24 cellular contexts compared by ENCODE assay signal in the genomic region with DNA sequence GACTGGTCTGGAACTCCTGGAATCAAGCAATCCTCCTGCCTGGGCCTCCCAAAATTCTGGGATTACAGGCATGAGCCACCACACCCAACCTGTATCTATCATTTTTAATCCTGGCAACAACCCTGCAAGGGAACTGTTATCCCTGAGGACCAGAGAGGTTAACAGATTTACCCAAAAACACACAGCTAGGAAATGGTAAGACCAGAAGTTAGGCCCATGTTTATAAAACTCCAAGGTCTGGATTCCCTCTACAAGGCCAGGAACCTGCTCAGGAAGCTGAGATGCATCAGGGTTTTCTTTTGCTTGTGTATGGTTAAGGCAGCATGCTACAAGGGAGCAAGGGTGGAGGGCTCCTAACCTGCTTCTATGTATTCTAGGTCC. TPM values are rescaled to one million over a fixed set of nuclear protein-coding genes. Genes with fewer than 3 reads are reported as not detected.
A peak's percentile ranks its signal among the peaks of the same experiment; 100 is the strongest.
DNase-seq lines count a peak whose midpoint lies in the region; ATAC-seq and TF ChIP-seq lines count a peak whose summit lies in the region.
"Had no signal": no experiment of that assay in that cellular context is flagged by ENCODE, and none has a peak within 500 bp of the region (broad histone marks: within the 10 kb centered on the region; RNA-seq: fewer than 3 reads in every experiment).

No MANE protein-coding gene starts in this region.

- ATAC-seq in T-helper 17 cell (no peak), HG02870 (IDR thresholded peaks at IDR 0.05; ENCODE audit: unreplicated experiment) (no peak)
- no peak for ATAC-seq in central memory CD8-positive, alpha-beta T cell (replicated peaks; ENCODE audit: extremely low read depth, poor library complexity, severe bottlenecking)
- ATAC-seq: GM12878 had no signal

- no peak overlapping the region for H3K4me3 ChIP-seq in breast epithelium
- H3K4me3 ChIP-seq: BLaER1, GM12878 had no signal

- POLR2A ChIA-PET in MCF 10A (lab: Yijun Ruan, JAX) = interaction anchor here (0.6 to 0.7 kb wide), 2 partner anchors 71 to 425 kb away, joined by 3 to 4 read pairs; no protein-coding TSS in a partner anchor

- no peak overlapping the region for H3K27ac ChIP-seq in breast epithelium
- H3K27ac ChIP-seq: BLaER1 had no signal

- DNase-seq in MCF 10A (ENCODE audit: unreplicated experiment) (no peak), breast epithelium (ENCODE audit: low spot score in 2 of 2) (no peak), T-helper 17 cell (no peak), NCI-H187 (lab: John Stamatoyannopoulos, UW) (no peak)
- DNase-seq in central memory CD8-positive, alpha-beta T cell (ENCODE audit: low spot score in 2 of 2) = no peak
- DNase-seq: 8988T; ACHN; BE2C; C1 segment of cervical spinal cord; CD4-positive, alpha-beta memory T cell; CD4-positive, CD25-positive, alpha-beta regulatory T cell; CD8-positive, alpha-beta memory T cell; COR-L47; DMS 273 treated with DMSO at 0.1 percent for 48 hours; DMS153; DMS53; DMS79; DND-41; EL; GDM1 had no signal

- intact Hi-C loops in MCF 10A (cut with micrococcal nuclease) (no loop called here), breast epithelium (cut with DNase I; ENCODE audit: low total_unique reads) (no loop called here)

- H3K27ac Mint-ChIP-seq in MCF 10A (ENCODE audit: low read depth, unreplicated experiment) = peak overlapping the region; percentile 55
- peak overlapping the region; percentile 53 for H3K27ac Mint-ChIP-seq in T-helper 17 cell
- peak overlapping the region; percentile 57 for H3K27ac Mint-ChIP-seq in central memory CD8-positive, alpha-beta T cell (ENCODE audit: low read depth)

- H3K27me3 Mint-ChIP-seq in MCF 10A (ENCODE audit: insufficient read depth, unreplicated experiment) (peaks cover 13% of the 10 kb centered on the region), T-helper 17 cell (peaks cover 33% of the 10 kb centered on the region)
- H3K27me3 Mint-ChIP-seq in central memory CD8-positive, alpha-beta T cell = peaks cover 27% of the 10 kb centered on the region

- peaks cover 5% of the 10 kb centered on the region for H3K4me1 Mint-ChIP-seq in MCF 10A (ENCODE audit: insufficient read depth, unreplicated experiment)
- H3K4me1 Mint-ChIP-seq in T-helper 17 cell = peaks cover 7% of the 10 kb centered on the region
- H3K4me1 Mint-ChIP-seq in central memory CD8-positive, alpha-beta T cell = no peaks in the 10 kb centered on the region
- H3K4me1 Mint-ChIP-seq: CD14-positive monocyte had no signal

- no peaks in the 10 kb centered on the region for H3K4me1 ChIP-seq in breast epithelium
- H3K4me1 ChIP-seq: BE2C, BLaER1 had no signal

- CTCF ChIA-PET in MCF 10A (lab: Yijun Ruan, JAX) = no interaction called here

- no peak overlapping the region for H3K4me3 Mint-ChIP-seq in MCF 10A (ENCODE audit: unreplicated experiment)
- no peak overlapping the region for H3K4me3 Mint-ChIP-seq in T-helper 17 cell
- H3K4me3 Mint-ChIP-seq in central memory CD8-positive, alpha-beta T cell = no peak overlapping the region
- H3K4me3 Mint-ChIP-seq: CD4-positive, alpha-beta memory T cell; CD4-positive, CD25-positive, alpha-beta regulatory T cell; CD8-positive, alpha-beta memory T cell had no signal

- no peaks in the 10 kb centered on the region for H3K9me3 ChIP-seq in breast epithelium
- H3K9me3 ChIP-seq in T-helper 17 cell (ENCODE audit: control insufficient read depth, low read length, poor library complexity, severe bottlenecking) = no peaks in the 10 kb centered on the region
- H3K9me3 ChIP-seq: BE2C, BLaER1 had no signal

- no peaks in the 10 kb centered on the region for H3K9me3 Mint-ChIP-seq in MCF 10A (ENCODE audit: unreplicated experiment)
- no peaks in the 10 kb centered on the region for H3K9me3 Mint-ChIP-seq in central memory CD8-positive, alpha-beta T cell
- H3K9me3 Mint-ChIP-seq: CD8-positive, alpha-beta memory T cell had no signal

- peaks cover 0 to 16% of the 10 kb centered on the region in 2 donors for H3K27me3 ChIP-seq in breast epithelium
- H3K27me3 ChIP-seq: BE2C had no signal

- H3K36me3 Mint-ChIP-seq in MCF 10A (ENCODE audit: insufficient read depth, unreplicated experiment) (no peaks in the 10 kb centered on the region), T-helper 17 cell (ENCODE audit: low read depth) (peaks cover 6% of the 10 kb centered on the region)
- H3K36me3 Mint-ChIP-seq in central memory CD8-positive, alpha-beta T cell (ENCODE audit: insufficient read depth) = peaks cover 8% of the 10 kb centered on the region

- no peak for TF ChIP-seq POLR2A in breast epithelium (IDR thresholded peaks at IDR 0.05)

- no peak for TF ChIP-seq CTCF in MCF 10A (IDR thresholded peaks at IDR 0.05; ENCODE audit: unreplicated experiment)
- TF ChIP-seq CTCF in breast epithelium (IDR thresholded peaks at IDR 0.05) = no peak

- no peaks in the 10 kb centered on the region for H3K36me3 ChIP-seq in breast epithelium
- H3K36me3 ChIP-seq: BE2C, BLaER1 had no signal

- no TSS peak for BruUV-seq in MCF 10A (replicated peaks; lab: Mats Ljungman, UMichigan)

RNA-seq across cellular contexts. Expression of gene TTC39A, which starts 17.8 kb away (rescaled TPM):
- total RNA-seq in MCF 10A (2022) = 0.35 and 1.2 TPM in 2 replicates
- total RNA-seq in breast epithelium = 100 to 1,000 TPM in 1 of 3 donors, 10 to 100 TPM in 1, under 1 TPM in 1; 0.96 to 111 (median 72.1) TPM
- total RNA-seq in T-helper 17 cell = not detected
- total RNA-seq: CD4-positive, alpha-beta memory T cell; CD4-positive, CD25-positive, alpha-beta regulatory T cell had no signal
